Comparison of ENCODE assay signal across 1 cellular context in the genomic region with DNA sequence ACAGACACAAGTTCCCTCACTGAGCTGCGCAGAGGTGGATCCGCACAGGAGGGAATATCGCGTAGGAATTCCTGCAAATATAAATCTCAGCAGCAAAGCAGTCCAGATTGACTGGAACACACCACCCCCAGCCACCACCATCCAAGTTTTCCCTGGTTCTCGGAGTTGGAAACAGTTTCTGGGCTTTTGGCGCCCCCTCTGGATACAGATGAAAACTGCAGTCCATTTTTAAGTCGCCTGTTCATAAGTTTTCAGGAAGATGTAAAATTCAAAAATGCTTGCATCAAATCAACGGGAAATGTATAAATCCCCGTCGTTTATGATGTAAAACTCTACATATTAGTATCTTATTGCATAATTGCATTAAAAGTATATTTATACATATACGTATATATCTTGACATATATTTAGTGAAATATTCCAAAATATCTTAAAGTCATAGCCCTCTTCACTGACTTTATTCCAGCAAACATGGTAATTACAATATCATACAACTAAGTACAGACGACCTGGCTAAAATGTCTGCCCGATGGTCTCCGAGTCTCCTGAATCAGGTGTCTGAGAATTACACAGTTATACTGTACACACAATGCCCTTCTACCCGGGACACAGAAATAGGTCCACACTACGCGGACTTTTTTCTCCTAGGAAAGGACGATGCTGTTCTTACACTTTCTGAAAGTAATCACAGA.
TF ChIP-seq lines count a peak whose summit lies in the region.

No MANE protein-coding gene starts in this region.

TF ChIP-seq in H1, 55 proteins besides CTCF, POLR2A, EP300 and RAD21 (continued from another document):
- TF ChIP-seq SIX5 (IDR thresholded peaks at IDR 0.05; ENCODE audit: low read depth, low read length) = no peak
- TF ChIP-seq NRF1 (IDR thresholded peaks at IDR 0.05; ENCODE audit: low read depth, low read length) = no peak
- TF ChIP-seq CTBP2 (IDR thresholded peaks at IDR 0.05; ENCODE audit: borderline replicate concordance, insufficient read depth, insufficient read length, low read length) = no peak
- TF ChIP-seq SP1 (IDR thresholded peaks at IDR 0.05; ENCODE audit: low read depth, low read length) = 0 out of 2 replicates have a peak, but pooled peaks have one; percentile 15
- TF ChIP-seq YY1 (IDR thresholded peaks at IDR 0.05; ENCODE audit: low read depth, low read length) = no peak
- TF ChIP-seq FOSL1 (IDR thresholded peaks at IDR 0.05; ENCODE audit: insufficient read depth, low read depth, low read length) = no peak
- no peak for TF ChIP-seq BCL11A (IDR thresholded peaks at IDR 0.05; ENCODE audit: low read depth in 2 of 2, low read length in 2 of 2)
- TF ChIP-seq HDAC6 (IDR thresholded peaks at IDR 0.05; ENCODE audit: low read depth, low read length) = no peak
- TF ChIP-seq SIN3A (conservative IDR thresholded peaks at IDR 0.05 in 1 of 2, IDR thresholded peaks at IDR 0.05 in 1 of 2; ENCODE audit: low read depth in 1 of 2, low read length in 2 of 2) = 0 out of 4 replicates have a peak, but pooled peaks of 1 of the 2 experiments have one; percentile 40
